In the genomic region with DNA sequence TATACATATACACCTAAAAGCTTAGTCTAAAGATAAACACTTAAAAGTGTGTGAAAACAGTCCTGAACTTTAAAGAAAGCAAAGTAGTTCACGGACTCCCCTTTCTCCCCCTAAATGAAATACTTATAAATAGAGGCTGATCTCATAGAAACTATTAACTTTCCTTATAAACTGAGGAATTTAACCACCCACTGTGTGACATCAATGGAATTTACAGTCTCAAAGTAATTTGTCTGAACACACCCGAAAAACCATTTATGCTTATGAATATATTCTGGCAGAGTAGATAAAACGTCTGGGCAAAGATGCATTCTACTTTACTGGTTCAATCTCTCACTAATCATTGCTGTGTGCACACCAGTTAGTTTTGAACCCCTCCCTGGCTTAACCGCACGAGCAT, we compare ENCODE assay signal across 14 cellular contexts.
DNase-seq lines count a peak whose midpoint lies in the region; ATAC-seq and TF ChIP-seq lines count a peak whose summit lies in the region.
"Had no signal": no experiment of that assay in that cellular context is flagged by ENCODE, and none has a peak within 500 bp of the region (broad histone marks: within the 10 kb centered on the region; RNA-seq: fewer than 3 reads in every experiment).

No MANE protein-coding gene starts in this region.

- no peak for ATAC-seq in GM23338
- ATAC-seq: HepG2 had no signal

- H3K4me3 Mint-ChIP-seq in GM23338, result no peak overlapping the region
- H3K4me3 Mint-ChIP-seq: CD4-positive, alpha-beta T cell had no signal

- H3K79me2 ChIP-seq in GM23338 (replicated peaks; ENCODE audit: insufficient read depth), result no peaks in the 10 kb centered on the region

- H2AFZ ChIP-seq in GM23338, result no peak overlapping the region
- H2AFZ ChIP-seq: GM23248 had no signal

- H3K9me2 ChIP-seq in GM23338 (ENCODE audit: insufficient read depth), result no peaks in the 10 kb centered on the region

- H3K36me3 Mint-ChIP-seq in GM23338 (ENCODE audit: low read depth), result no peaks in the 10 kb centered on the region

- no peaks in the 10 kb centered on the region for H3K4me1 ChIP-seq in GM23338 (ENCODE audit: insufficient read depth)

- H4K20me1 ChIP-seq in GM23338 (replicated peaks; ENCODE audit: insufficient read depth), result no peaks in the 10 kb centered on the region

- in situ Hi-C loops in astrocyte of the cerebellum (cut with HindIII; ENCODE audit: low sequenced_read_pairs), result no loop called here

- no peak overlapping the region for H3K4me3 ChIP-seq in GM23338
- H3K4me3 ChIP-seq in astrocyte of the cerebellum (ENCODE audit: low read depth, low read length), result no peak overlapping the region
- H3K4me3 ChIP-seq: GM23248 had no signal

- no peak for TF ChIP-seq CTCF in GM23338 (conservative IDR thresholded peaks at IDR 0.05; ENCODE audit: low read depth in 2 of 2)
- TF ChIP-seq CTCF in astrocyte of the cerebellum (IDR thresholded peaks at IDR 0.05; ENCODE audit: low read depth, low read length, missing control alignments), result no peak

- H3K36me3 ChIP-seq in GM23338 (ENCODE audit: insufficient read depth), result no peaks in the 10 kb centered on the region

- DNase-seq in GM23338 (ENCODE audit: low spot score) (no peak), astrocyte of the cerebellum (ENCODE audit: low read depth) (peak; percentile 2), iris pigment epithelial cell (ENCODE audit: low read depth) (peak; percentile 1), retina (no peak), NCI-H2171 (lab: John Stamatoyannopoulos, UW) (no peak), Kasumi-1 (lab: John Stamatoyannopoulos, UW) (no peak)
- DNase-seq in activated CD8-positive, alpha-beta memory T cell treated with anti-CD3 and anti-CD28 coated beads, Interleukin-2, amount 50 U/mL, for 4 hours, result no peak
- DNase-seq: C1 segment of cervical spinal cord; Calu3; CD4-positive, alpha-beta T cell; DMS 273 treated with DMSO at 0.1 percent for 48 hours; GM23248; H7 had no signal

- H3K9me3 Mint-ChIP-seq in GM23338, result no peaks in the 10 kb centered on the region

- 0 out of 2 replicates have a peak overlapping the region, but pooled peaks have one; percentile 34 for H3K27ac Mint-ChIP-seq in GM23338
- H3K27ac Mint-ChIP-seq: CD4-positive, alpha-beta T cell had no signal

- no peaks in the 10 kb centered on the region for H3F3A ChIP-seq in GM23338 (replicated peaks; ENCODE audit: low read depth)

- H3K27ac ChIP-seq in GM23338 (ENCODE audit: low read depth), result no peak overlapping the region
- H3K27ac ChIP-seq: GM23248 had no signal

- H3K27me3 ChIP-seq in GM23338 (ENCODE audit: insufficient read depth), result no peaks in the 10 kb centered on the region

- H3K4me2 ChIP-seq in GM23338, result no peak overlapping the region

- H3K27me3 Mint-ChIP-seq in GM23338 (ENCODE audit: insufficient read depth, low read depth, poor library complexity), result no peaks in the 10 kb centered on the region
- H3K27me3 Mint-ChIP-seq: CD4-positive, alpha-beta T cell had no signal

- H3K4me1 Mint-ChIP-seq in GM23338, result no peaks in the 10 kb centered on the region

TF ChIP-seq in GM23338, 12 proteins besides CTCF, POLR2A, EP300 and RAD21:
- TF ChIP-seq ZNF114 (CRISPR knock-in tag; IDR thresholded peaks at IDR 0.05), result no peak
- no peak for TF ChIP-seq EZH2phosphoT487 (IDR thresholded peaks at IDR 0.05; ENCODE audit: unreplicated experiment)
- no peak for TF ChIP-seq CREB1 (CRISPR knock-in tag; IDR thresholded peaks at IDR 0.05; ENCODE audit: low read depth)

Comparison
In these comparisons a context has a peak if more than half of its experiments do, and no peak if none do; other contexts are left out.
1. DNase-seq: peak in astrocyte of the cerebellum (single experiment) and iris pigment epithelial cell (single experiment); none in GM23338 (single experiment), retina (single experiment), activated CD8-positive, alpha-beta memory T cell treated with anti-CD3 and anti-CD28 coated beads, Interleukin-2, amount 50 U/mL, for 4 hours (single experiment), NCI-H2171 (single experiment) and Kasumi-1 (0 of 2).